ENCODE assay signal across 8 cellular contexts in genomic region chr20:46308258-46309157, GRCh38. TPM values are rescaled to one million over a fixed set of nuclear protein-coding genes. Genes with fewer than 3 reads are reported as not detected.
DNase-seq lines count a peak whose midpoint lies in the region; ATAC-seq, FAIRE-seq and TF ChIP-seq lines count a peak whose summit lies in the region.

A gene with protein sequence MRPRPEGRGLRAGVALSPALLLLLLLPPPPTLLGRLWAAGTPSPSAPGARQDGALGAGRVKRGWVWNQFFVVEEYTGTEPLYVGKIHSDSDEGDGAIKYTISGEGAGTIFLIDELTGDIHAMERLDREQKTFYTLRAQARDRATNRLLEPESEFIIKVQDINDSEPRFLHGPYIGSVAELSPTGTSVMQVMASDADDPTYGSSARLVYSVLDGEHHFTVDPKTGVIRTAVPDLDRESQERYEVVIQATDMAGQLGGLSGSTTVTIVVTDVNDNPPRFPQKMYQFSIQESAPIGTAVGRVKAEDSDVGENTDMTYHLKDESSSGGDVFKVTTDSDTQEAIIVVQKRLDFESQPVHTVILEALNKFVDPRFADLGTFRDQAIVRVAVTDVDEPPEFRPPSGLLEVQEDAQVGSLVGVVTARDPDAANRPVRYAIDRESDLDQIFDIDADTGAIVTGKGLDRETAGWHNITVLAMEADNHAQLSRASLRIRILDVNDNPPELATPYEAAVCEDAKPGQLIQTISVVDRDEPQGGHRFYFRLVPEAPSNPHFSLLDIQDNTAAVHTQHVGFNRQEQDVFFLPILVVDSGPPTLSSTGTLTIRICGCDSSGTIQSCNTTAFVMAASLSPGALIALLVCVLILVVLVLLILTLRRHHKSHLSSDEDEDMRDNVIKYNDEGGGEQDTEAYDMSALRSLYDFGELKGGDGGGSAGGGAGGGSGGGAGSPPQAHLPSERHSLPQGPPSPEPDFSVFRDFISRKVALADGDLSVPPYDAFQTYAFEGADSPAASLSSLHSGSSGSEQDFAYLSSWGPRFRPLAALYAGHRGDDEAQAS (minus strand): TSS chr20:46308498. CDS start chr20:46251294, 57,204 bp downstream.

- peak; percentile 28 to 36 (median 33) for TF ChIP-seq CTCF in H1 (IDR thresholded peaks at IDR 0.05; ENCODE audit: control extremely low read depth in 1 of 3, insufficient read depth in 1 of 3, low read depth in 1 of 3, low read length in 3 of 3)

- no peak within 1 kb of the TSS for H2BK20ac ChIP-seq in H1 (ENCODE audit: low read length)

- WGBS in H1 (ENCODE audit: extremely low coverage in 1 of 2, insufficient coverage in 1 of 2, insufficient read length in 1 of 2, insufficient replicate concordance in 2 of 2, low coverage in 1 of 2, low lambda C conversion rate in 2 of 2, missing lambda C conversion rate in 1 of 2), 2 experiments, result 5% methylated on average over 36 of the region's 74 CpGs; no CpG with 5 or more reads in 1 of the 2 experiments
- 4% methylated on average over 57 of the region's 74 CpGs for WGBS in mesenchymal stem cell

- H3K14ac ChIP-seq in H1 (ENCODE audit: insufficient read length) (no peak within 1 kb of the TSS), mesenchymal stem cell (ENCODE audit: low read length in 2 of 2) (no peak within 1 kb of the TSS)

- H4K91ac ChIP-seq in H1 (replicated peaks; ENCODE audit: insufficient read length, low read length) (no peak within 1 kb of the TSS), mesenchymal stem cell (ENCODE audit: low read length) (no peak within 1 kb of the TSS)

- H3K9me3 Mint-ChIP-seq in activated CD4-positive, alpha-beta T cell treated with anti-CD3 and anti-CD28 coated beads for 36 hours (ENCODE audit: low read depth), result no peaks in the 10 kb centered on the region
- no peaks in the 10 kb centered on the region for H3K9me3 Mint-ChIP-seq in activated CD4-positive, alpha-beta memory T cell treated with anti-CD3 and anti-CD28 coated beads, Interleukin-2, amount 10 ng/mL, durations not matched to agents 7 days and 5 days

- H3K36me3 ChIP-seq in H1 (ENCODE audit: control insufficient read depth in 2 of 4, insufficient read depth in 4 of 4, low read length in 3 of 4) (peaks cover 0 to 4% (median 0%) of the 10 kb centered on the region in 4 experiments; a peak in 1 of 8 replicates), mesenchymal stem cell (ENCODE audit: control insufficient read depth in 1 of 2, insufficient read depth in 2 of 2, low read depth in 1 of 2, low read length in 2 of 2) (no peaks in the 10 kb centered on the region)

- H3K4me2 ChIP-seq in H1 (ENCODE audit: insufficient read depth in 1 of 2, low read depth in 2 of 2, low read length in 2 of 2), result peak within 1 kb of the TSS; percentile 66 to 86
- H3K4me2 ChIP-seq in mesenchymal stem cell (ENCODE audit: low read length, poor library complexity, severe bottlenecking), result peak within 1 kb of the TSS; percentile 90

- H2BK5ac ChIP-seq in H1 (ENCODE audit: low read depth, low read length) (no peak within 1 kb of the TSS), mesenchymal stem cell (ENCODE audit: low read depth, low read length, poor library complexity, severe bottlenecking) (no peak within 1 kb of the TSS)

- FAIRE-seq in H1 (lab: Jason Lieb, UNC) (no peak), H54 (lab: Jason Lieb, UNC) (no peak)

- H3K18ac ChIP-seq in H1 (ENCODE audit: extremely low read depth, low read length), result no peak within 1 kb of the TSS; the same call in 1 of the 2 replicates
- no peak within 1 kb of the TSS for H3K18ac ChIP-seq in mesenchymal stem cell (ENCODE audit: low read depth in 1 of 2, low read length in 2 of 2)

- no peak within 1 kb of the TSS for H2BK15ac ChIP-seq in H1 (ENCODE audit: low read length)
- no peak within 1 kb of the TSS for H2BK15ac ChIP-seq in mesenchymal stem cell (ENCODE audit: low read depth, poor library complexity, severe bottlenecking)

- H3K23ac ChIP-seq in H1 (ENCODE audit: insufficient read length) (no peak within 1 kb of the TSS), mesenchymal stem cell (ENCODE audit: low read length in 2 of 2) (peak within 1 kb of the TSS in 1 of 2 experiments; percentile 14)

- H3K4me1 ChIP-seq in H1 (replicated peaks in 1 of 4; ENCODE audit: control insufficient read depth in 3 of 4, insufficient read depth in 4 of 4, low read length in 3 of 4), result peaks cover 0 to 7% (median 5%) of the 10 kb centered on the region in 4 experiments; a peak in 5 of 7 replicates
- peaks cover 19% of the 10 kb centered on the region for H3K4me1 ChIP-seq in mesenchymal stem cell (ENCODE audit: control insufficient read depth, insufficient read depth, low read depth, low read length)

- H3K4me3 Mint-ChIP-seq in activated CD4-positive, alpha-beta T cell treated with anti-CD3 and anti-CD28 coated beads for 36 hours, result peak within 1 kb of the TSS; percentile 54
- H3K4me3 Mint-ChIP-seq in activated CD4-positive, alpha-beta memory T cell treated with anti-CD3 and anti-CD28 coated beads, Interleukin-2, amount 10 ng/mL, durations not matched to agents 7 days and 5 days, result peak within 1 kb of the TSS; percentile 37

- H3K79me1 ChIP-seq in H1 (ENCODE audit: low read depth, low read length) (no peaks in the 10 kb centered on the region), mesenchymal stem cell (replicated peaks; ENCODE audit: low read length, poor library complexity, severe bottlenecking) (no peaks in the 10 kb centered on the region)

- no peak within 1 kb of the TSS for H2BK120ac ChIP-seq in H1 (replicated peaks; ENCODE audit: low read depth, low read length)
- H2BK120ac ChIP-seq in mesenchymal stem cell (ENCODE audit: low read depth, low read length), result no peak within 1 kb of the TSS

- no peak within 1 kb of the TSS for H4K5ac ChIP-seq in H1 (ENCODE audit: insufficient read length, low read depth, low read length)

- H3K79me2 ChIP-seq in H1 (ENCODE audit: control insufficient read depth in 1 of 2, insufficient read depth in 2 of 2, low read length in 2 of 2), result no peaks in the 10 kb centered on the region

- peaks cover 14% of the 10 kb centered on the region; the same call in 1 of the 2 replicates for H3K23me2 ChIP-seq in H1 (ENCODE audit: low read depth, low read length)

- H4K8ac ChIP-seq in H1 (ENCODE audit: extremely low read depth, insufficient read depth, low read length), result peak within 1 kb of the TSS; percentile 82
- no peak within 1 kb of the TSS for H4K8ac ChIP-seq in mesenchymal stem cell (ENCODE audit: low read length)

- H3K27ac ChIP-seq in H1 (ENCODE audit: low read depth, low read length) (no peak within 1 kb of the TSS), mesenchymal stem cell (ENCODE audit: low read length, poor library complexity, severe bottlenecking) (no peak within 1 kb of the TSS), substantia nigra (ENCODE audit: low read depth, low read length, poor library complexity, severe bottlenecking) (no peak within 1 kb of the TSS)

- peak; percentile 60 for ATAC-seq in activated CD4-positive, alpha-beta T cell treated with anti-CD3 and anti-CD28 coated beads for 36 hours

- no peak within 1 kb of the TSS for H3K56ac ChIP-seq in H1 (replicated peaks; ENCODE audit: insufficient read length, low read depth, low read length)

- H4K20me1 ChIP-seq in H1 (replicated peaks in 1 of 2; ENCODE audit: control insufficient read depth in 1 of 2, insufficient read depth in 2 of 2, low read length in 2 of 2), result peaks cover 2 to 9% of the 10 kb centered on the region in 2 experiments

- H3K27me3 Mint-ChIP-seq in activated CD4-positive, alpha-beta T cell treated with anti-CD3 and anti-CD28 coated beads for 36 hours, result peaks cover 62% of the 10 kb centered on the region
- peaks cover 77% of the 10 kb centered on the region for H3K27me3 Mint-ChIP-seq in activated CD4-positive, alpha-beta memory T cell treated with anti-CD3 and anti-CD28 coated beads, Interleukin-2, amount 10 ng/mL, durations not matched to agents 7 days and 5 days

- H2AK5ac ChIP-seq in H1 (ENCODE audit: low read depth, low read length) (no peak within 1 kb of the TSS), mesenchymal stem cell (ENCODE audit: low read length, severe bottlenecking) (no peak within 1 kb of the TSS)

- H2BK12ac ChIP-seq in H1 (ENCODE audit: low read depth, low read length) (no peak within 1 kb of the TSS), mesenchymal stem cell (ENCODE audit: low read length in 2 of 2) (no peak within 1 kb of the TSS)

- H3K4me3 ChIP-seq in H1 (ENCODE audit: extremely low read depth in 1 of 4, insufficient read depth in 2 of 4, low read depth in 3 of 4, low read length in 4 of 4), result peak within 1 kb of the TSS; percentile 48 to 75 (median 55)
- H3K4me3 ChIP-seq in mesenchymal stem cell (ENCODE audit: insufficient read depth in 1 of 2, low read depth in 1 of 2, low read length in 2 of 2), result peak within 1 kb of the TSS in 1 of 2 experiments; percentile 49

- H3K9ac ChIP-seq in H1 (replicated peaks in 1 of 4; ENCODE audit: extremely low read depth in 1 of 4, low read depth in 3 of 4, low read length in 3 of 4), result no peak within 1 kb of the TSS
- H3K9ac ChIP-seq in mesenchymal stem cell (ENCODE audit: low read length), result no peak within 1 kb of the TSS

- H3K4me1 Mint-ChIP-seq in activated CD4-positive, alpha-beta T cell treated with anti-CD3 and anti-CD28 coated beads for 36 hours, result peaks cover 8% of the 10 kb centered on the region
- peaks cover 7% of the 10 kb centered on the region for H3K4me1 Mint-ChIP-seq in activated CD4-positive, alpha-beta memory T cell treated with anti-CD3 and anti-CD28 coated beads, Interleukin-2, amount 10 ng/mL, durations not matched to agents 7 days and 5 days

- TF ChIP-seq EP300 in H1 (IDR thresholded peaks at IDR 0.05; ENCODE audit: borderline replicate concordance in 1 of 2, low read depth in 2 of 2, low read length in 2 of 2), result no peak

- no peak within 1 kb of the TSS for H3K27ac Mint-ChIP-seq in activated CD4-positive, alpha-beta T cell treated with anti-CD3 and anti-CD28 coated beads for 36 hours
- H3K27ac Mint-ChIP-seq in activated CD4-positive, alpha-beta memory T cell treated with anti-CD3 and anti-CD28 coated beads, Interleukin-2, amount 10 ng/mL, durations not matched to agents 7 days and 5 days, result no peak within 1 kb of the TSS

- H3K9me3 ChIP-seq in H1 (ENCODE audit: insufficient read depth in 2 of 2, low read depth in 1 of 2, low read length in 1 of 2) (no peaks in the 10 kb centered on the region), mesenchymal stem cell (ENCODE audit: control insufficient read depth, low read length) (no peaks in the 10 kb centered on the region)

- peaks cover 44 to 84% (median 76%) of the 10 kb centered on the region in 4 experiments for H3K27me3 ChIP-seq in H1 (replicated peaks in 1 of 4; ENCODE audit: control insufficient read depth in 3 of 4, extremely low read depth in 1 of 4, insufficient read depth in 3 of 4, low read length in 3 of 4)
- H3K27me3 ChIP-seq in mesenchymal stem cell (ENCODE audit: control insufficient read depth in 1 of 2, insufficient read depth in 1 of 2, low read length in 2 of 2), result peaks cover 89 to 93% of the 10 kb centered on the region in 2 experiments

- H3K4ac ChIP-seq in H1 (replicated peaks; ENCODE audit: insufficient read length, low read depth, low read length) (no peak within 1 kb of the TSS), mesenchymal stem cell (ENCODE audit: low read depth in 1 of 2, low read length in 2 of 2) (no peak within 1 kb of the TSS)

- H2AFZ ChIP-seq in H1 (ENCODE audit: low read length) (no peak within 1 kb of the TSS; the same call in 1 of the 2 replicates), mesenchymal stem cell (ENCODE audit: low read depth, low read length) (peak within 1 kb of the TSS; percentile 10)

- TF ChIP-seq POLR2A in H1 (IDR thresholded peaks at IDR 0.05; ENCODE audit: control extremely low read depth in 1 of 2, low read depth in 2 of 2, low read length in 2 of 2), result no peak
- TF ChIP-seq POLR2A in H54 (IDR thresholded peaks at IDR 0.05; ENCODE audit: low read depth, low read length), result no peak

- TF ChIP-seq RAD21 in H1 (IDR thresholded peaks at IDR 0.05 in 1 of 2, conservative IDR thresholded peaks at IDR 0.05 in 1 of 2; ENCODE audit: low read depth in 2 of 2, low read length in 2 of 2), result peak; percentile 0 to 3; a peak in 2 of 4 replicates

- CTCF ChIA-PET in activated CD4-positive, alpha-beta T cell treated with anti-CD3 and anti-CD28 coated beads for 36 hours (lab: Charles Lee), result no interaction called here
- CTCF ChIA-PET in activated CD4-positive, alpha-beta memory T cell treated with anti-CD3 and anti-CD28 coated beads, Interleukin-2, amount 10 ng/mL, durations not matched to agents 7 days and 5 days (lab: Charles Lee), result no interaction called here
- CTCF ChIA-PET in H1 (lab: Charles Lee; ENCODE audit: partially characterized antibody), result interaction anchor here (0.6 to 6.5 kb wide), 6 partner anchors 17 to 177 kb away, joined by 3 to 76 read pairs (median 15); no protein-coding TSS in a partner anchor

- intact Hi-C loops in activated CD4-positive, alpha-beta T cell treated with anti-CD3 and anti-CD28 coated beads for 36 hours (cut with DNase I, micrococcal nuclease), result loop anchor here (5.0 kb wide), 2 partner anchors 286 to 379 kb away; partner anchors contain the start of gene TP53RK (in 1 of the 2)

- POLR2A ChIA-PET in activated CD4-positive, alpha-beta T cell treated with anti-CD3 and anti-CD28 coated beads for 36 hours (lab: Charles Lee), result no interaction called here
- POLR2A ChIA-PET in activated CD4-positive, alpha-beta memory T cell treated with anti-CD3 and anti-CD28 coated beads, Interleukin-2, amount 10 ng/mL, durations not matched to agents 7 days and 5 days (lab: Charles Lee), result no interaction called here
- POLR2A ChIA-PET in H1 (lab: Charles Lee; ENCODE audit: partially characterized antibody), result interaction anchor here (1.0 kb wide), 1 partner anchor 9 kb away, joined by 3 read pairs; no protein-coding TSS in a partner anchor

- H3K36me3 Mint-ChIP-seq in activated CD4-positive, alpha-beta T cell treated with anti-CD3 and anti-CD28 coated beads for 36 hours (ENCODE audit: low read depth), result no peaks in the 10 kb centered on the region
- no peaks in the 10 kb centered on the region for H3K36me3 Mint-ChIP-seq in activated CD4-positive, alpha-beta memory T cell treated with anti-CD3 and anti-CD28 coated beads, Interleukin-2, amount 10 ng/mL, durations not matched to agents 7 days and 5 days (ENCODE audit: low read depth)

- peak; percentile 65 for DNase-seq in activated CD4-positive, alpha-beta T cell treated with anti-CD3 and anti-CD28 coated beads for 36 hours
- no peak for DNase-seq in activated CD4-positive, alpha-beta T cell treated with anti-CD3 and anti-CD28 coated beads for 1 hour
- DNase-seq in NCI-H2171 treated with DMSO at 0.1 percent for 48 hours (lab: John Stamatoyannopoulos, UW), result peak; percentile 89
- DNase-seq in activated CD4-positive, alpha-beta memory T cell treated with anti-CD3 and anti-CD28 coated beads, Interleukin-2, amount 10 ng/mL, durations not matched to agents 7 days and 5 days, result peak; percentile 33
- peak in 1 of 2 experiments; percentile 66 for DNase-seq in H1 (ENCODE audit: low read depth in 1 of 2, low spot score in 2 of 2)
- DNase-seq in mesenchymal stem cell, result peak; percentile 53
- peak in 36 of 49 donors; percentile 4 to 79 (median 40) for DNase-seq in substantia nigra (lab: John Stamatoyannopoulos, UW)
- no peak for DNase-seq in H54 (ENCODE audit: insufficient read length, low spot score)

RNA-seq across cellular contexts. Expression of the gene that starts here (rescaled TPM):
- total RNA-seq in activated CD4-positive, alpha-beta T cell treated with anti-CD3 and anti-CD28 coated beads for 36 hours, result not detected
- total RNA-seq in activated CD4-positive, alpha-beta memory T cell treated with anti-CD3 and anti-CD28 coated beads, Interleukin-2, amount 10 ng/mL, durations not matched to agents 7 days and 5 days, result not detected
- 0.39 and 0.46 TPM in 2 replicates for total RNA-seq in H1 (2021; fragmentation: NEBNext Ultra II Directional; extraction: Animal tissue kit (Norgen Biotek cat#: 25700))
- 0.31 and 0.35 TPM in 2 replicates for polyA plus RNA-seq in H1 (2011; rRNA removed)
- polyA plus RNA-seq in H1 (2011; cell fraction: cytosol; rRNA removed), result 0.21 TPM
- polyA plus RNA-seq in H1 (2011; cell fraction: nucleus; rRNA removed), result 0.48 TPM
- 0.16 to 0.66 TPM (median 0.48 TPM) in 3 of 4 replicates, not detected in the other for polyA plus RNA-seq in H1 (2012, experiment 1 of 2)
- polyA plus RNA-seq in H1 (2012, experiment 2 of 2), result 0.14 TPM
- 0.12 TPM for polyA plus RNA-seq in H1 (2013, experiment 1 of 2)
- polyA plus RNA-seq in H1 (2013, experiment 2 of 2), result 0.15 TPM
- 0.16 and 0.34 TPM in 2 replicates for polyA minus RNA-seq in H1 (2011; rRNA and poly(A)+ RNA removed)
- polyA minus RNA-seq in H1 (2011; cell fraction: cytosol; rRNA and poly(A)+ RNA removed), result not detected
- polyA minus RNA-seq in H1 (2011; cell fraction: nucleus; rRNA and poly(A)+ RNA removed), result 0.70 TPM
- polyA plus RNA-seq in mesenchymal stem cell (2013, experiment 1 of 2), result not detected
- not detected for polyA plus RNA-seq in mesenchymal stem cell (2013, experiment 2 of 2)

Comparison
In these comparisons a context has a peak if more than half of its experiments do, and no peak if none do; other contexts are left out.
1. Peak in DNase-seq and ATAC-seq in activated CD4-positive, alpha-beta T cell treated with anti-CD3 and anti-CD28 coated beads for 36 hours; RNA of the gene not detected or under 1 TPM.
2. Peak in DNase-seq in activated CD4-positive, alpha-beta memory T cell treated with anti-CD3 and anti-CD28 coated beads, Interleukin-2, amount 10 ng/mL, durations not matched to agents 7 days and 5 days; RNA of the gene not detected or under 1 TPM.
3. DNase-seq: peak in NCI-H2171 treated with DMSO at 0.1 percent for 48 hours (single experiment), mesenchymal stem cell (single experiment) and substantia nigra (36 of 49); none in activated CD4-positive, alpha-beta T cell treated with anti-CD3 and anti-CD28 coated beads for 1 hour (single experiment) and H54 (single experiment).